Comparison of ENCODE assay signal across 22 cellular contexts in genomic region chr19:41357746-41358145, GRCh38. TPM values are rescaled to one million over a fixed set of nuclear protein-coding genes. Genes with fewer than 3 reads are reported as not detected.
DNase-seq lines count a peak whose midpoint lies in the region; ATAC-seq and TF ChIP-seq lines count a peak whose summit lies in the region.
"Had no signal": no experiment of that assay in that cellular context is flagged by ENCODE, and none has a peak within 500 bp of the region (broad histone marks: within the 10 kb centered on the region; RNA-seq: fewer than 3 reads in every experiment).

No MANE protein-coding gene starts in this region.

- peaks cover 45% of the 10 kb centered on the region for H3K4me1 Mint-ChIP-seq in activated CD8-positive, alpha-beta memory T cell treated with anti-CD3 and anti-CD28 coated beads, Interleukin-2, amount 10 ng/mL, durations not matched to agents 7 days and 5 days
- peaks cover 42 to 53% (median 50%) of the 10 kb centered on the region in 3 donors for H3K4me1 Mint-ChIP-seq in CD8-positive, alpha-beta memory T cell
- peaks cover 60% of the 10 kb centered on the region for H3K4me1 Mint-ChIP-seq in activated naive CD8-positive, alpha-beta T cell (ENCODE audit: low read depth)

- H3K36me3 ChIP-seq in CD8-positive, alpha-beta memory T cell (ENCODE audit: insufficient read depth, low read length) = no peaks in the 10 kb centered on the region
- H3K36me3 ChIP-seq in osteoblast (ENCODE audit: insufficient read depth, low read length) = peaks cover 5% of the 10 kb centered on the region
- H3K36me3 ChIP-seq: right lobe of liver had no signal

- no peaks in the 10 kb centered on the region for H3K27me3 Mint-ChIP-seq in activated CD8-positive, alpha-beta memory T cell treated with anti-CD3 and anti-CD28 coated beads, Interleukin-2, amount 10 ng/mL, durations not matched to agents 7 days and 5 days
- H3K27me3 Mint-ChIP-seq in CD8-positive, alpha-beta memory T cell = peaks cover 0 to 5% of the 10 kb centered on the region in 2 donors
- no peaks in the 10 kb centered on the region for H3K27me3 Mint-ChIP-seq in activated naive CD8-positive, alpha-beta T cell
- H3K27me3 Mint-ChIP-seq: naive B cell had no signal

- no peak for DNase-seq in activated CD8-positive, alpha-beta memory T cell treated with anti-CD3 and anti-CD28 coated beads, Interleukin-2, amount 10 ng/mL, durations not matched to agents 7 days and 5 days
- no peak for DNase-seq in activated CD8-positive, alpha-beta memory T cell treated with anti-CD3 and anti-CD28 coated beads, Interleukin-2, amount 50 U/mL, for 4 hours
- DNase-seq in CD8-positive, alpha-beta memory T cell = no peak
- peak; percentile 26 for DNase-seq in osteoblast (ENCODE audit: insufficient read length, low spot score, missing footprints)
- no peak for DNase-seq in germinal center (ENCODE audit: low spot score)
- DNase-seq in NCI-H1417 (lab: John Stamatoyannopoulos, UW) = no peak
- DNase-seq: activated effector memory CD4-positive, alpha-beta T cell treated with Interleukin-2 at 50 U/mL for 16 hours; aorta; DMS 273 treated with DMSO at 0.1 percent for 48 hours; GM23248; head of caudate nucleus; naive B cell; NCI-H1092; NCI-H2029 treated with DMSO at 0.1 percent for 48 hours; NCI-H345; OCI-M1; right lobe of liver; SHP77 treated with DMSO at 0.1 percent for 48 hours; stimulated activated CD8-positive, alpha-beta memory T cell treated with anti-CD3 and anti-CD28 coated beads, Interleukin-4, amount 100 ng/mL, for 48 hours had no signal

- H3K9me3 ChIP-seq in CD8-positive, alpha-beta memory T cell (ENCODE audit: low read length) = no peaks in the 10 kb centered on the region
- H3K9me3 ChIP-seq in osteoblast (ENCODE audit: low read depth, low read length) = no peaks in the 10 kb centered on the region
- H3K9me3 ChIP-seq: BLaER1, right lobe of liver had no signal

- peaks cover 5% of the 10 kb centered on the region for H3K36me3 Mint-ChIP-seq in activated CD8-positive, alpha-beta memory T cell treated with anti-CD3 and anti-CD28 coated beads, Interleukin-2, amount 10 ng/mL, durations not matched to agents 7 days and 5 days
- peaks cover 0 to 13% (median 0%) of the 10 kb centered on the region in 3 donors for H3K36me3 Mint-ChIP-seq in CD8-positive, alpha-beta memory T cell
- H3K36me3 Mint-ChIP-seq in activated naive CD8-positive, alpha-beta T cell = no peaks in the 10 kb centered on the region
- H3K36me3 Mint-ChIP-seq: naive B cell had no signal

- peaks cover 54% of the 10 kb centered on the region for H3K4me1 ChIP-seq in CD8-positive, alpha-beta memory T cell (ENCODE audit: insufficient read depth, low read length)
- H3K4me1 ChIP-seq in osteoblast (ENCODE audit: insufficient read depth, low read length) = peaks cover 5% of the 10 kb centered on the region

- no peak for TF ChIP-seq CTCF in osteoblast (IDR thresholded peaks at IDR 0.05; ENCODE audit: extremely low read depth, low read depth, low read length)

- CTCF ChIA-PET in activated CD8-positive, alpha-beta memory T cell treated with anti-CD3 and anti-CD28 coated beads, Interleukin-2, amount 10 ng/mL, durations not matched to agents 7 days and 5 days (lab: Charles Lee) = interaction anchor here (0.6 to 4.3 kb wide), 8 partner anchors 8 to 505 kb away, joined by 3 to 17 read pairs (median 3); partner anchors contain the start of gene HNRNPUL1
- CTCF ChIA-PET in CD8-positive, alpha-beta memory T cell (lab: Charles Lee) = interaction anchor here (0.6 to 1.2 kb wide), 4 partner anchors 12 to 95 kb away, joined by 3 to 4 read pairs (median 3); no protein-coding TSS in a partner anchor

- no peak overlapping the region for H3K27ac ChIP-seq in CD8-positive, alpha-beta memory T cell (ENCODE audit: low read depth, low read length)
- H3K27ac ChIP-seq in osteoblast (ENCODE audit: low read depth, low read length) = no peak overlapping the region
- H3K27ac ChIP-seq: BLaER1, GM23248, right lobe of liver had no signal

- no peak overlapping the region for H2AFZ ChIP-seq in osteoblast (ENCODE audit: low read length)
- H2AFZ ChIP-seq: GM23248 had no signal

- POLR2A ChIA-PET in CD8-positive, alpha-beta memory T cell (lab: Charles Lee) = no interaction called here

- H3K27ac Mint-ChIP-seq in activated CD8-positive, alpha-beta memory T cell treated with anti-CD3 and anti-CD28 coated beads, Interleukin-2, amount 10 ng/mL, durations not matched to agents 7 days and 5 days = peak overlapping the region; percentile 89
- H3K27ac Mint-ChIP-seq in CD8-positive, alpha-beta memory T cell = peak overlapping the region in 6 of 8 donors; percentile 71 to 95 (median 90)
- peak overlapping the region; percentile 99 for H3K27ac Mint-ChIP-seq in activated naive CD8-positive, alpha-beta T cell

- no peak overlapping the region for H3K4me2 ChIP-seq in osteoblast (ENCODE audit: insufficient read depth, low read length)

- H3K4me3 Mint-ChIP-seq in activated CD8-positive, alpha-beta memory T cell treated with anti-CD3 and anti-CD28 coated beads, Interleukin-2, amount 10 ng/mL, durations not matched to agents 7 days and 5 days = no peak overlapping the region
- H3K4me3 Mint-ChIP-seq in CD8-positive, alpha-beta memory T cell = peak overlapping the region; percentile 31 to 65 (median 43)
- H3K4me3 Mint-ChIP-seq in activated naive CD8-positive, alpha-beta T cell = peak overlapping the region; percentile 81

- H4K20me1 ChIP-seq in osteoblast (ENCODE audit: insufficient read depth, low read length) = peaks cover 3% of the 10 kb centered on the region

- peaks cover 7% of the 10 kb centered on the region for H3K79me2 ChIP-seq in osteoblast (ENCODE audit: insufficient read depth, low read length)

- no peaks in the 10 kb centered on the region for H3K27me3 ChIP-seq in CD8-positive, alpha-beta memory T cell (ENCODE audit: insufficient read depth, low read length, poor library complexity, severe bottlenecking)
- no peaks in the 10 kb centered on the region for H3K27me3 ChIP-seq in osteoblast (ENCODE audit: insufficient read depth, low read length)
- H3K27me3 ChIP-seq: BLaER1, right lobe of liver had no signal

- H3K9me3 Mint-ChIP-seq in activated CD8-positive, alpha-beta memory T cell treated with anti-CD3 and anti-CD28 coated beads, Interleukin-2, amount 10 ng/mL, durations not matched to agents 7 days and 5 days (ENCODE audit: low read depth) = no peaks in the 10 kb centered on the region
- peaks cover 0 to 2% (median 0%) of the 10 kb centered on the region in 5 donors for H3K9me3 Mint-ChIP-seq in CD8-positive, alpha-beta memory T cell
- no peaks in the 10 kb centered on the region for H3K9me3 Mint-ChIP-seq in activated naive CD8-positive, alpha-beta T cell (ENCODE audit: low read depth)

- no peak for ATAC-seq in activated CD8-positive, alpha-beta memory T cell treated with anti-CD3 and anti-CD28 coated beads, Interleukin-2, amount 10 ng/mL, durations not matched to agents 7 days and 5 days
- ATAC-seq in HG03521 (IDR thresholded peaks at IDR 0.05; ENCODE audit: unreplicated experiment) = no peak
- ATAC-seq: right lobe of liver had no signal

- H3K4me3 ChIP-seq in CD8-positive, alpha-beta memory T cell (ENCODE audit: low read length) = no peak overlapping the region
- H3K4me3 ChIP-seq in osteoblast (ENCODE audit: insufficient read depth, low read length) = no peak overlapping the region
- H3K4me3 ChIP-seq: BLaER1, GM23248, right lobe of liver had no signal

RNA-seq across cellular contexts. Expression of gene TGFB1, which starts 4.0 kb away (rescaled TPM):
- total RNA-seq in activated CD8-positive, alpha-beta memory T cell treated with anti-CD3 and anti-CD28 coated beads, Interleukin-2, amount 10 ng/mL, durations not matched to agents 7 days and 5 days = 100 to 1,000 TPM; 171 to 179 TPM
- 100 to 1,000 TPM; 152 to 161 TPM for total RNA-seq in CD8-positive, alpha-beta memory T cell
- 104 TPM for polyA plus RNA-seq in CD8-positive, alpha-beta memory T cell
- total RNA-seq in osteoblast = 17.4 and 21.2 TPM in 2 replicates

RNA-seq across cellular contexts. Expression of gene B9D2, which starts 6.2 kb away (rescaled TPM):
- 1 to 10 TPM; 8.2 to 9.3 TPM for total RNA-seq in activated CD8-positive, alpha-beta memory T cell treated with anti-CD3 and anti-CD28 coated beads, Interleukin-2, amount 10 ng/mL, durations not matched to agents 7 days and 5 days
- 1 to 10 TPM; 8.5 to 9.7 TPM for total RNA-seq in CD8-positive, alpha-beta memory T cell
- 15.4 TPM for polyA plus RNA-seq in CD8-positive, alpha-beta memory T cell
- 5.6 and 6.5 TPM in 2 replicates for total RNA-seq in osteoblast

RNA-seq across cellular contexts. Expression of gene TMEM91, which starts 18.6 kb away (rescaled TPM):
- 1 to 10 TPM; 4.8 to 6.0 TPM for total RNA-seq in activated CD8-positive, alpha-beta memory T cell treated with anti-CD3 and anti-CD28 coated beads, Interleukin-2, amount 10 ng/mL, durations not matched to agents 7 days and 5 days
- total RNA-seq in CD8-positive, alpha-beta memory T cell = 1 to 10 TPM; 2.6 to 3.8 TPM
- polyA plus RNA-seq in CD8-positive, alpha-beta memory T cell = 3.7 TPM
- total RNA-seq in osteoblast = 5.9 and 6.2 TPM in 2 replicates

RNA-seq across cellular contexts. Expression of gene EXOSC5, which starts 39.4 kb away (rescaled TPM):
- 10 to 100 TPM; 24.4 to 36.0 TPM for total RNA-seq in activated CD8-positive, alpha-beta memory T cell treated with anti-CD3 and anti-CD28 coated beads, Interleukin-2, amount 10 ng/mL, durations not matched to agents 7 days and 5 days
- total RNA-seq in CD8-positive, alpha-beta memory T cell = 10 to 100 TPM; 48.5 to 52.3 TPM
- 49.5 TPM for polyA plus RNA-seq in CD8-positive, alpha-beta memory T cell
- 13.3 and 14.5 TPM in 2 replicates for total RNA-seq in osteoblast

RNA-seq across cellular contexts. Expression of gene BCKDHA, which starts 39.9 kb away (rescaled TPM):
- 10 to 100 TPM; 18.7 to 20.1 TPM for total RNA-seq in activated CD8-positive, alpha-beta memory T cell treated with anti-CD3 and anti-CD28 coated beads, Interleukin-2, amount 10 ng/mL, durations not matched to agents 7 days and 5 days
- 10 to 100 TPM; 18.5 to 23.5 TPM for total RNA-seq in CD8-positive, alpha-beta memory T cell
- polyA plus RNA-seq in CD8-positive, alpha-beta memory T cell = 52.1 TPM
- 33.9 and 37.3 TPM in 2 replicates for total RNA-seq in osteoblast
